30 cellular contexts compared by ENCODE assay signal in the genomic region with DNA sequence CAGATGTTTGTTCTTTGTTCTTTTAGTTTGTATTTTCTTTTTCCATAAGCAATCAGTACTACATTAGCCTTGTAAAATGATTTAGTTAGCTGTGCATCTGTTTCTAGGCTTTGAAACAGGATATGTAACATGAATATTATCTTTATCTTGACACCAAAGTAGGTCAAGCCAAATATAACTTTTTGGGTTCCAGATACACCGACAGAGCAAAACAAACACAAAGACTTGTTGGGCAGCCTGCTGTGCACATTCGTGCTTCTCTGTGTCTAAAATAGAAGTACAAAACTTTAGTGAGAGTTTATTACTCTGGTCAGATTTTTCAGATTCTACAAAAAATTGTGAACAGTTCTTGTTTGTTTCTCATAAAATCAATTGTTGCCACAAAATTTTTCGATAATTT.
"Had no signal": no experiment of that assay in that cellular context is flagged by ENCODE, and none has a peak within 500 bp of the region (broad histone marks: within the 10 kb centered on the region; RNA-seq: fewer than 3 reads in every experiment).

No MANE protein-coding gene starts in this region.

- H3K27me3 ChIP-seq: brain microvascular endothelial cell, dorsolateral prefrontal cortex, esophagus muscularis mucosa, gastroesophageal sphincter, heart right ventricle had no signal

- H3K9me3 ChIP-seq: esophagus muscularis mucosa, gastroesophageal sphincter, heart right ventricle had no signal

- ATAC-seq: activated CD4-positive, CD25-positive, alpha-beta regulatory T cell treated with anti-CD3 and anti-CD28 coated beads, Interleukin-2, amount 50 U/mL, for 24 hours; activated CD8-positive, alpha-beta T cell treated with anti-CD3 and anti-CD28 coated beads for 36 hours; activated T-cell treated with anti-CD3 and anti-CD28 coated beads, Interleukin-2, amount 50 U/mL, for 4 hours; activated T-helper 17 cell treated with anti-CD3 and anti-CD28 coated beads, Interleukin-2, amount 50 U/mL, for 72 hours; gastroesophageal sphincter; heart right ventricle; T-helper 17 cell had no signal

- H3K36me3 ChIP-seq: brain microvascular endothelial cell, esophagus muscularis mucosa, gastroesophageal sphincter, heart right ventricle, WERI-Rb-1 had no signal

- FAIRE-seq: astrocyte, bronchial epithelial cell had no signal

- DNase-seq: activated B cell treated with CpG ODN at 0.5 μM for 24 hours; activated CD4-positive, alpha-beta T cell treated with anti-CD3 and anti-CD28 coated beads for 48 hours; activated CD4-positive, alpha-beta T cell treated with anti-CD3 and anti-CD28 coated beads, Interleukin-2, amount 50 U/mL, for 1 hour; activated CD4-positive, alpha-beta T cell treated with anti-CD3 and anti-CD28 coated beads, Interleukin-2, amount 50 U/mL, for 48 hours; activated CD8-positive, alpha-beta memory T cell treated with anti-CD3 and anti-CD28 coated beads for 24 hours; activated CD8-positive, alpha-beta T cell treated with anti-CD3 and anti-CD28 coated beads for 36 hours; activated effector memory CD4-positive, alpha-beta T cell treated with Interleukin-2 at 50 U/mL for 16 hours; activated gamma-delta T cell treated with Interleukin-2 at 50 U/mL for 16 hours; activated naive CD4-positive, alpha-beta T cell treated with anti-CD3 and anti-CD28 coated beads, Interleukin-2, amount 50 U/mL, for 16 hours; activated naive CD4-positive, alpha-beta T cell treated with Interleukin-2 at 50 U/mL for 16 hours; activated T-cell treated with anti-CD3 and anti-CD28 coated beads, Interleukin-2, amount 50 U/mL, for 4 hours; amniotic stem cell; anterior cingulate cortex; brain microvascular endothelial cell; dorsolateral prefrontal cortex; effector memory CD4-positive, alpha-beta T cell; endodermal cell; erythroblast; foreskin melanocyte; heart right ventricle; T-helper 17 cell; T1000; WERI-Rb-1 had no signal

- H3K27ac ChIP-seq: brain microvascular endothelial cell, coronary artery, dorsolateral prefrontal cortex, esophagus muscularis mucosa, gastroesophageal sphincter, heart right ventricle, WERI-Rb-1 had no signal

- H3K4me1 ChIP-seq: esophagus muscularis mucosa, gastroesophageal sphincter had no signal

- H3K4me3 ChIP-seq: coronary artery, dorsolateral prefrontal cortex, esophagus muscularis mucosa, gastroesophageal sphincter, heart right ventricle had no signal
